8 cellular contexts compared by ENCODE assay signal in the genomic region with DNA sequence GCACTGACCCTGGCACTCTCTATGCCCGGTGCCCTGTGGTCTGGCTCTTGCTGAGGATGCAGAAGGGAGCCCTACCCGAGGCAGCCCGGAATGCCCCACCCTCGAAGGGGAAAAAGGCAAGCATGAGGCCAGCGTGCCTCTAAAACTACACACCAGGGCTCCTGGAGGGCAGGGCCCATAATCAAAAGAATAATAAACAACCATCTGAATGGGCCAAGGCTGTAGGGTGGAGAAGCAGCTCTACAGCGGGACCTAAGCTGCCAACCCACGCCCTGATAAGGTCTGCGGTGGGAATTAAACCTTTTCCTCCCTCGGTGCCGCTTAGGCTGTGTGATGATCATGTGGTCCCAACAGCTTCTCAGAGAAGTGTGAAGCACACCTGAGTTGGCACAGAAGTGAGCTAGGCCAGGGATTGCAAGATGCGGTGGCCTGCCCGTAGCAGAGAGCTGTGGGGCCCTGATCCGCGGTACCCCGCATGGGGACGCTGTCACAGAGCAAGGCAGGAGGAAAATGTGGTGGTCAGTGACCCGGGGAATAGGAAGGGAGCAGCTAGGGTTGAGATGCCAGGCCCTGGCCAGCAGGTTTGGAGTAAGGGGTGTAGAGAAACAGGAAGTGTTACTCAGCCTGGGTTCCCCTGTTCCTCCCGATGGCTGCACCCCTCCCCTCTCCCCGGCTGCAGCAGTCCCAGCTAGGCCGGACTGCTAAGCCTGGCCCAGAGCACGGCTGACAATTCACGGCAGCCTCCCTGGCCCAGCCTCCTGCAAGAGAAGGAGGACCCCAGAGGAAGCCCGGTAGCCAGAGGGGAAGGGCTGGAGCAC. TPM values are rescaled to one million over a fixed set of nuclear protein-coding genes. Genes with fewer than 3 reads are reported as not detected.
DNase-seq lines count a peak whose midpoint lies in the region; ATAC-seq and TF ChIP-seq lines count a peak whose summit lies in the region.

No MANE protein-coding gene starts in this region.

- H3K79me2 ChIP-seq in fibroblast of lung (ENCODE audit: control insufficient read depth, insufficient read depth, low read length): no peaks in the 10 kb centered on the region

- peak; percentile 1; the same call in 2 of the 3 replicates for ATAC-seq in RWPE2 (ENCODE audit: low read depth)

- CTCF ChIA-PET in activated naive CD4-positive, alpha-beta T cell treated with anti-CD3 and anti-CD28 coated beads, Interleukin-2, amount 10 ng/mL, durations not matched to agents 7 days and 5 days (lab: Charles Lee): interaction anchor here (0.6 kb wide), 1 partner anchor 331 kb away, joined by 4 read pairs; no protein-coding TSS in a partner anchor

- H2AFZ ChIP-seq in fibroblast of lung (ENCODE audit: low read length): no peak overlapping the region

- TF ChIP-seq CTCF in RWPE2 (IDR thresholded peaks at IDR 0.05; ENCODE audit: poor library complexity, severe bottlenecking) (no peak), fibroblast of lung (conservative IDR thresholded peaks at IDR 0.05 in 1 of 2, IDR thresholded peaks at IDR 0.05 in 1 of 2; ENCODE audit: low read depth in 1 of 2, low read length in 2 of 2) (no peak), transverse colon (IDR thresholded peaks at IDR 0.05) (no peak)

- in situ Hi-C loops in transverse colon (cut with MboI; ENCODE audit: low pct_ligation_motif_present in 1 of 4, low pct_unique_long_range_greater_than_20kb in 1 of 4, low sequenced_read_pairs in 3 of 4): loop anchor here in 1 of 4 donors (25.0 kb wide), 1 partner anchor 181 kb away; a partner anchor contains a TSS

- peak overlapping the region; percentile 92 for H3K27ac ChIP-seq in RWPE2 (ENCODE audit: poor library complexity, severe bottlenecking)
- H3K27ac ChIP-seq in fibroblast of lung (ENCODE audit: insufficient read depth, low read length): no peak overlapping the region
- H3K27ac ChIP-seq in transverse colon: peak overlapping the region; percentile 77 to 88 (median 80)

- H3K4me3 Mint-ChIP-seq in activated naive CD4-positive, alpha-beta T cell treated with anti-CD3 and anti-CD28 coated beads, Interleukin-2, amount 10 ng/mL, durations not matched to agents 7 days and 5 days: peak overlapping the region; percentile 33

- no peaks in the 10 kb centered on the region for H3K9me3 ChIP-seq in RWPE2 (ENCODE audit: severe bottlenecking)
- no peaks in the 10 kb centered on the region for H3K9me3 ChIP-seq in fibroblast of lung (ENCODE audit: control insufficient read depth, insufficient read depth, low read depth, low read length)
- H3K9me3 ChIP-seq in transverse colon: no peaks in the 10 kb centered on the region

- no peak for TF ChIP-seq POLR2A in transverse colon (IDR thresholded peaks at IDR 0.05)

- no peak overlapping the region for H3K4me3 ChIP-seq in RWPE2 (ENCODE audit: severe bottlenecking)
- H3K4me3 ChIP-seq in fibroblast of lung (replicated peaks in 1 of 4; ENCODE audit: control extremely low read depth in 1 of 4, insufficient read depth in 1 of 4, low read depth in 3 of 4, low read length in 4 of 4): no peak overlapping the region
- H3K4me3 ChIP-seq in transverse colon: peak overlapping the region in 1 of 4 donors; percentile 5

- H3K4me1 Mint-ChIP-seq in activated naive CD4-positive, alpha-beta T cell treated with anti-CD3 and anti-CD28 coated beads, Interleukin-2, amount 10 ng/mL, durations not matched to agents 7 days and 5 days: peaks cover 45% of the 10 kb centered on the region

- H3K4me2 ChIP-seq in fibroblast of lung (ENCODE audit: extremely low read depth, insufficient read depth, low read length): no peak overlapping the region

- H3K9me3 Mint-ChIP-seq in activated naive CD4-positive, alpha-beta T cell treated with anti-CD3 and anti-CD28 coated beads, Interleukin-2, amount 10 ng/mL, durations not matched to agents 7 days and 5 days: no peaks in the 10 kb centered on the region

- H3K27me3 ChIP-seq in RWPE2 (ENCODE audit: insufficient read depth, poor library complexity, severe bottlenecking) (no peaks in the 10 kb centered on the region), fibroblast of lung (ENCODE audit: control insufficient read depth, insufficient read depth, low read length) (no peaks in the 10 kb centered on the region), transverse colon (no peaks in the 10 kb centered on the region)

- TF ChIP-seq EP300 in transverse colon (IDR thresholded peaks at IDR 0.05; ENCODE audit: low read depth): no peak

- H3K4me1 ChIP-seq in RWPE2 (ENCODE audit: insufficient read depth, poor library complexity, severe bottlenecking) (peaks cover 48% of the 10 kb centered on the region), fibroblast of lung (ENCODE audit: control insufficient read depth, extremely low read depth, insufficient read depth, low read length) (peaks cover 9% of the 10 kb centered on the region), transverse colon (peaks cover 20 to 60% (median 53%) of the 10 kb centered on the region in 4 donors)

- peaks cover 22% of the 10 kb centered on the region for H3K36me3 Mint-ChIP-seq in activated naive CD4-positive, alpha-beta T cell treated with anti-CD3 and anti-CD28 coated beads, Interleukin-2, amount 10 ng/mL, durations not matched to agents 7 days and 5 days

- no peaks in the 10 kb centered on the region for H4K20me1 ChIP-seq in fibroblast of lung (ENCODE audit: control insufficient read depth, extremely low read depth, insufficient read depth, low read length)

- peak overlapping the region; percentile 88 for H3K27ac Mint-ChIP-seq in activated naive CD4-positive, alpha-beta T cell treated with anti-CD3 and anti-CD28 coated beads, Interleukin-2, amount 10 ng/mL, durations not matched to agents 7 days and 5 days

- H3K36me3 ChIP-seq in RWPE2 (ENCODE audit: low read depth): peaks cover 10% of the 10 kb centered on the region
- H3K36me3 ChIP-seq in fibroblast of lung (ENCODE audit: control insufficient read depth, insufficient read depth, low read length): peaks cover 10% of the 10 kb centered on the region
- H3K36me3 ChIP-seq in transverse colon: peaks cover 0 to 6% (median 0%) of the 10 kb centered on the region in 4 donors

- no peak for DNase-seq in activated naive CD4-positive, alpha-beta T cell treated with anti-CD3 and anti-CD28 coated beads, Interleukin-2, amount 10 ng/mL, durations not matched to agents 7 days and 5 days
- DNase-seq in activated naive CD4-positive, alpha-beta T cell (lab: John Stamatoyannopoulos, UW): no peak
- DNase-seq in RWPE2 (ENCODE audit: low spot score): no peak
- peak in 1 of 2 donors; percentile 33 for DNase-seq in fibroblast of lung (ENCODE audit: low read depth in 2 of 2)
- DNase-seq in transverse colon: peak; percentile 66
- no peak for DNase-seq in middle frontal gyrus (ENCODE audit: extremely low spot score, low spot score)
- DNase-seq in NCI-H2081 (lab: John Stamatoyannopoulos, UW): no peak
- DNase-seq in NCI-H1694 (lab: John Stamatoyannopoulos, UW): no peak

- 51% methylated on average over 23 of the region's 23 CpGs; no CpG with 5 or more reads in 1 of the 2 donors for WGBS in transverse colon (ENCODE audit: low coverage in 1 of 2), 2 donors

- peak overlapping the region; percentile 2 for H3K9ac ChIP-seq in fibroblast of lung (ENCODE audit: insufficient read depth, low read length)

- peaks cover 1% of the 10 kb centered on the region for H3K27me3 Mint-ChIP-seq in activated naive CD4-positive, alpha-beta T cell treated with anti-CD3 and anti-CD28 coated beads, Interleukin-2, amount 10 ng/mL, durations not matched to agents 7 days and 5 days

- intact Hi-C loops in transverse colon (cut with DNase I; ENCODE audit: low total_unique reads): no loop called here

RNA-seq across cellular contexts. Expression of a gene that starts 1.1 kb away (rescaled TPM):
- total RNA-seq in fibroblast of lung (under 0.01 and 0.17 TPM in 2 replicates), transverse colon (under 1 TPM in 2 of 4 donors, not detected in 2; 0.14 to 0.32 TPM)
- polyA plus RNA-seq in fibroblast of lung: 0.02 TPM in 1 of 2 replicates, not detected in the other
- 0.20 and 0.23 TPM in 2 replicates for polyA plus RNA-seq in fibroblast of lung (2012)
- polyA minus RNA-seq in fibroblast of lung (ENCODE audit: low replicate concordance): not detected in 2 replicates

RNA-seq across cellular contexts. Expression of a gene that starts 4.8 kb away (rescaled TPM):
- total RNA-seq in fibroblast of lung: 1.8 and 2.5 TPM in 2 replicates
- 1.4 and 1.6 TPM in 2 replicates for polyA plus RNA-seq in fibroblast of lung
- 2.5 and 2.6 TPM in 2 replicates for polyA plus RNA-seq in fibroblast of lung (2012)
- 2.0 TPM in 1 of 2 replicates, not detected in the other for polyA minus RNA-seq in fibroblast of lung (ENCODE audit: low replicate concordance)
- total RNA-seq in transverse colon: 10 to 100 TPM; 22.5 to 58.5 (median 46.5) TPM

RNA-seq across cellular contexts. Expression of a gene that starts 13.6 kb away (rescaled TPM):
- 14.1 and 16.0 TPM in 2 replicates for total RNA-seq in fibroblast of lung
- 18.9 and 22.7 TPM in 2 replicates for polyA plus RNA-seq in fibroblast of lung
- 24.9 TPM in 2 replicates for polyA plus RNA-seq in fibroblast of lung (2012)
- 6.6 and 33.6 TPM in 2 replicates for polyA minus RNA-seq in fibroblast of lung (ENCODE audit: low replicate concordance)
- 100 to 1,000 TPM in 1 of 4 donors, 10 to 100 TPM in 3; 16.5 to 131 (median 32.7) TPM for total RNA-seq in transverse colon

RNA-seq across cellular contexts. Expression of a gene that starts 38.2 kb away (rescaled TPM):
- total RNA-seq in fibroblast of lung (21.3 and 23.6 TPM in 2 replicates), transverse colon (10 to 100 TPM; 61.2 to 91.6 (median 69.9) TPM)
- polyA plus RNA-seq in fibroblast of lung: 14.1 and 26.2 TPM in 2 replicates
- polyA plus RNA-seq in fibroblast of lung (2012): 11.6 and 17.4 TPM in 2 replicates
- polyA minus RNA-seq in fibroblast of lung (ENCODE audit: low replicate concordance): 19.0 and 32.3 TPM in 2 replicates

RNA-seq across cellular contexts. Expression of a gene that starts 38.6 kb away (rescaled TPM):
- 12.8 and 17.7 TPM in 2 replicates for total RNA-seq in fibroblast of lung
- 41.8 and 51.3 TPM in 2 replicates for polyA plus RNA-seq in fibroblast of lung
- polyA plus RNA-seq in fibroblast of lung (2012): 33.5 and 46.5 TPM in 2 replicates
- polyA minus RNA-seq in fibroblast of lung (ENCODE audit: low replicate concordance): 8.8 and 11.6 TPM in 2 replicates
- 10 to 100 TPM in 3 of 4 donors, 1 to 10 TPM in 1; 6.0 to 56.9 (median 22.3) TPM for total RNA-seq in transverse colon
